8 cellular contexts compared by ENCODE assay signal in genomic region chr9:113468-114266, GRCh38. TPM values are rescaled to one million over a fixed set of nuclear protein-coding genes. Genes with fewer than 3 reads are reported as not detected.
DNase-seq lines count a peak whose midpoint lies in the region; ATAC-seq and TF ChIP-seq lines count a peak whose summit lies in the region.
"Not testable (repeated sequence)": the region's sequence is repeated elsewhere in the genome, so short reads cannot be mapped to it uniquely, and the experiment has no call there.

No MANE protein-coding gene starts in this region.

- not testable (repeated sequence) for H3K9me3 Mint-ChIP-seq in CD8-positive, alpha-beta T cell; activated B cell treated with CpG ODN at 0.5 μM for 24 hours; brain

- peaks cover 10% of the 10 kb centered on the region for H3K4me1 ChIP-seq in CD8-positive, alpha-beta T cell (ENCODE audit: insufficient read depth, low read length)
- H3K4me1 ChIP-seq in HUES64 (ENCODE audit: insufficient read depth, low read length); mucosa of rectum (ENCODE audit: control insufficient read depth in 2 of 2, insufficient read depth in 2 of 2, low read length in 2 of 2): not testable (repeated sequence)

- intact Hi-C loops in CD8-positive, alpha-beta T cell (cut with DNase I, micrococcal nuclease); activated B cell treated with CpG ODN at 0.5 μM for 24 hours (cut with micrococcal nuclease); Right ventricle myocardium superior (cut with DNase I): not testable (repeated sequence)

- H3K27me3 ChIP-seq in CD8-positive, alpha-beta T cell (ENCODE audit: insufficient read depth, low read length) = peaks cover 20% of the 10 kb centered on the region
- peaks cover 97% of the 10 kb centered on the region for H3K27me3 ChIP-seq in HUES64 (ENCODE audit: insufficient read depth, low read length)
- peaks cover 14 to 16% of the 10 kb centered on the region in 2 donors for H3K27me3 ChIP-seq in mucosa of rectum (ENCODE audit: control insufficient read depth in 2 of 2, insufficient read depth in 2 of 2, low read length in 2 of 2)

- H3K27ac ChIP-seq in CD8-positive, alpha-beta T cell (ENCODE audit: low read depth, low read length); HUES64 (ENCODE audit: low read depth, low read length); mucosa of rectum (ENCODE audit: low read depth in 2 of 2, low read length in 2 of 2): not testable (repeated sequence)

- H3K9ac ChIP-seq in HUES64 (ENCODE audit: low read depth, low read length); mucosa of rectum (ENCODE audit: low read depth in 1 of 2, low read length in 2 of 2): not testable (repeated sequence)

- POLR2A ChIA-PET in CD8-positive, alpha-beta T cell (lab: Charles Lee); activated B cell treated with CpG ODN at 0.5 μM for 24 hours (lab: Charles Lee): not testable (repeated sequence)

- H3K36me3 Mint-ChIP-seq in CD8-positive, alpha-beta T cell; activated B cell treated with CpG ODN at 0.5 μM for 24 hours (ENCODE audit: low read depth); brain: not testable (repeated sequence)

- under 1% methylated on average over 111 of the region's 111 CpGs for WGBS in HUES64

- peaks cover 17% of the 10 kb centered on the region for H3K4me1 Mint-ChIP-seq in CD8-positive, alpha-beta T cell (ENCODE audit: low read depth)
- H3K4me1 Mint-ChIP-seq in activated B cell treated with CpG ODN at 0.5 μM for 24 hours (peaks cover 30% of the 10 kb centered on the region), brain (peaks cover 22% of the 10 kb centered on the region)

- H3K36me3 ChIP-seq in CD8-positive, alpha-beta T cell (ENCODE audit: insufficient read depth, low read length); HUES64 (ENCODE audit: insufficient read depth, low read length); mucosa of rectum (ENCODE audit: control insufficient read depth in 2 of 2, insufficient read depth in 2 of 2, low read length in 2 of 2): not testable (repeated sequence)

- CTCF ChIA-PET in CD8-positive, alpha-beta T cell (lab: Charles Lee); activated B cell treated with CpG ODN at 0.5 μM for 24 hours (lab: Charles Lee): not testable (repeated sequence)

- ATAC-seq in CD8-positive, alpha-beta T cell = peak; percentile 67
- ATAC-seq in activated B cell treated with CpG ODN at 0.5 μM for 24 hours (ENCODE audit: low read depth) (peak; percentile 82), Right ventricle myocardium superior (ENCODE audit: poor library complexity) (peak; percentile 66)

- H3K9me3 ChIP-seq in CD8-positive, alpha-beta T cell (ENCODE audit: low read length); HUES64 (ENCODE audit: insufficient read depth, low read depth, low read length); mucosa of rectum (ENCODE audit: control insufficient read depth in 2 of 2, low read length in 2 of 2): not testable (repeated sequence)

- peaks cover 38% of the 10 kb centered on the region for H3K27me3 Mint-ChIP-seq in CD8-positive, alpha-beta T cell (ENCODE audit: low read depth)
- peaks cover 37% of the 10 kb centered on the region for H3K27me3 Mint-ChIP-seq in activated B cell treated with CpG ODN at 0.5 μM for 24 hours
- peaks cover 84% of the 10 kb centered on the region for H3K27me3 Mint-ChIP-seq in brain

- TF ChIP-seq CTCF in CD8-positive, alpha-beta T cell (IDR thresholded peaks at IDR 0.05); GM20000 (IDR thresholded peaks at IDR 0.05; ENCODE audit: extremely low read depth, missing control alignments); activated B cell treated with CpG ODN at 0.5 μM for 24 hours (IDR thresholded peaks at IDR 0.05); brain (conservative IDR thresholded peaks at IDR 0.05): not testable (repeated sequence)

- H3K4me3 ChIP-seq in CD8-positive, alpha-beta T cell (ENCODE audit: low read depth, low read length) = not testable (repeated sequence)
- H3K4me3 ChIP-seq in HUES64 (ENCODE audit: low read length) (peak overlapping the region; percentile 48), mucosa of rectum (ENCODE audit: low read length in 2 of 2) (peak overlapping the region; percentile 24 to 52)

- peak overlapping the region; percentile 71 for H3K4me3 Mint-ChIP-seq in CD8-positive, alpha-beta T cell
- H3K4me3 Mint-ChIP-seq in activated B cell treated with CpG ODN at 0.5 μM for 24 hours = peak overlapping the region; percentile 86
- peak overlapping the region; percentile 73 to 83 (median 78) for H3K4me3 Mint-ChIP-seq in brain

- not testable (repeated sequence) for H3K27ac Mint-ChIP-seq in CD8-positive, alpha-beta T cell; brain
- H3K27ac Mint-ChIP-seq in activated B cell treated with CpG ODN at 0.5 μM for 24 hours = peak overlapping the region; percentile 50

- DNase-seq in CD8-positive, alpha-beta T cell = peak in 2 of 7 experiments; percentile 20 to 23
- DNase-seq in GM20000 (ENCODE audit: low spot score) (peak; percentile 69), activated B cell treated with CpG ODN at 0.5 μM for 24 hours (peak; percentile 58), Right ventricle myocardium superior (peak; percentile 52)
- DNase-seq in stimulated activated CD4-positive, alpha-beta T cell treated with anti-CD3 and anti-CD28 coated beads, Interleukin-2, amount 100 ng/mL, for 24 hours = peak; percentile 25 to 52

RNA-seq across cellular contexts. Expression of gene FOXD4, which starts 4.5 kb away (rescaled TPM):
- total RNA-seq in CD8-positive, alpha-beta T cell = not detected
- 0.10 TPM for polyA plus RNA-seq in HUES64 (2013, experiment 1 of 2)
- 0.13 TPM for polyA plus RNA-seq in HUES64 (2013, experiment 2 of 2)
- total RNA-seq in activated B cell treated with CpG ODN at 0.5 μM for 24 hours (0.55 and 0.61 TPM in 2 replicates), Right ventricle myocardium superior (not detected)
- polyA plus RNA-seq in brain (ENCODE audit: insufficient read depth, low read depth, low replicate concordance) = not detected
